In genomic region chr4:92387459-92388069, GRCh38 we compare ENCODE assay signal across 10 cellular contexts.
DNase-seq lines count a peak whose midpoint lies in the region; ATAC-seq and TF ChIP-seq lines count a peak whose summit lies in the region.
"Had no signal": no experiment of that assay in that cellular context is flagged by ENCODE, and none has a peak within 500 bp of the region (broad histone marks: within the 10 kb centered on the region; RNA-seq: fewer than 3 reads in every experiment).

No MANE protein-coding gene starts in this region.

- no peaks in the 10 kb centered on the region for H3K4me1 ChIP-seq in OCI-LY7 (ENCODE audit: insufficient read depth, low read length, poor library complexity, severe bottlenecking)
- no peaks in the 10 kb centered on the region for H3K4me1 ChIP-seq in esophagus squamous epithelium
- no peaks in the 10 kb centered on the region for H3K4me1 ChIP-seq in prostate gland (replicated peaks)
- H3K4me1 ChIP-seq: SJSA1 had no signal

- H3K9me3 ChIP-seq in OCI-LY7 (ENCODE audit: low read length) (no peaks in the 10 kb centered on the region), esophagus squamous epithelium (no peaks in the 10 kb centered on the region), prostate gland (no peaks in the 10 kb centered on the region)
- H3K9me3 ChIP-seq: SJSA1 had no signal

- no peak overlapping the region for H3K4me3 ChIP-seq in OCI-LY7 (ENCODE audit: low read depth, low read length, poor library complexity, severe bottlenecking)
- H3K4me3 ChIP-seq in esophagus squamous epithelium, result no peak overlapping the region
- H3K4me3 ChIP-seq in prostate gland, result no peak overlapping the region
- H3K4me3 ChIP-seq: SJSA1 had no signal

- ATAC-seq in GM19397 (IDR thresholded peaks at IDR 0.05; ENCODE audit: unreplicated experiment) (peak; percentile 65), HG03432 (IDR thresholded peaks at IDR 0.05; ENCODE audit: unreplicated experiment) (peak; percentile 86)

- TF ChIP-seq CTCF in OCI-LY7 (conservative IDR thresholded peaks at IDR 0.05; ENCODE audit: low read length), result peak; percentile 79
- peak in 4 of 6 experiments; percentile 37 to 55 (median 44) for TF ChIP-seq CTCF in esophagus squamous epithelium (IDR thresholded peaks at IDR 0.05)
- TF ChIP-seq CTCF in prostate gland (IDR thresholded peaks at IDR 0.05), result peak in 3 of 4 experiments; percentile 32 to 50 (median 44)

- no peak overlapping the region for H3K4me2 ChIP-seq in OCI-LY7 (ENCODE audit: low read length)

- no peaks in the 10 kb centered on the region for H4K20me1 ChIP-seq in OCI-LY7 (ENCODE audit: insufficient read depth, low read length)

- H3K27ac ChIP-seq in OCI-LY7 (ENCODE audit: low read depth, low read length, poor library complexity, severe bottlenecking) (no peak overlapping the region), esophagus squamous epithelium (no peak overlapping the region), prostate gland (no peak overlapping the region)
- H3K27ac ChIP-seq: SJSA1 had no signal

- H2AFZ ChIP-seq in OCI-LY7 (ENCODE audit: low read length), result no peak overlapping the region

- H3K9me2 ChIP-seq in OCI-LY7 (ENCODE audit: insufficient read depth, low read length), result no peaks in the 10 kb centered on the region

- BruUV-seq in OCI-LY7 (replicated peaks; lab: Mats Ljungman, UMichigan), result no TSS peak

- WGBS in esophagus squamous epithelium, 2 donors, result 87 to 94% methylated on average over 1 of the region's 1 CpG
- WGBS in prostate gland, result 93% methylated on average over 1 of the region's 1 CpG

- CTCF ChIA-PET in OCI-LY7 (lab: Charles Lee; ENCODE audit: unreplicated experiment), result no interaction called here

- TF ChIP-seq POLR2A in esophagus squamous epithelium (IDR thresholded peaks at IDR 0.05) (no peak), prostate gland (IDR thresholded peaks at IDR 0.05) (no peak)

- no peaks in the 10 kb centered on the region for H3K79me2 ChIP-seq in OCI-LY7 (ENCODE audit: insufficient read depth, low read depth, low read length)

- H3K27me3 ChIP-seq in esophagus squamous epithelium (no peaks in the 10 kb centered on the region), prostate gland (replicated peaks; ENCODE audit: insufficient read depth) (no peaks in the 10 kb centered on the region)
- H3K27me3 ChIP-seq: SJSA1 had no signal

- H3K36me3 ChIP-seq in OCI-LY7 (ENCODE audit: insufficient read depth, low read length) (no peaks in the 10 kb centered on the region), esophagus squamous epithelium (no peaks in the 10 kb centered on the region), prostate gland (no peaks in the 10 kb centered on the region)
- H3K36me3 ChIP-seq: SJSA1 had no signal

- DNase-seq in D341Med (ENCODE audit: low spot score), result peak; percentile 35
- DNase-seq in OCI-LY7 (ENCODE audit: low spot score), result peak; percentile 28
- DNase-seq in esophagus squamous epithelium (lab: John Stamatoyannopoulos, UW), result no peak
- no peak for DNase-seq in prostate gland (ENCODE audit: low spot score)
- no peak for DNase-seq in activated CD4-positive, CD25-positive, alpha-beta regulatory T cell (lab: John Stamatoyannopoulos, UW)
- DNase-seq in stimulated activated CD4-positive, alpha-beta T cell treated with anti-CD3 and anti-CD28 coated beads, Interleukin-1b, Interleukin-23, amount 100 ng/mL, for 48 hours, result no peak
- DNase-seq: naive B cell had no signal

- intact Hi-C loops in OCI-LY7 (cut with micrococcal nuclease; ENCODE audit: unreplicated experiment), result loop anchor here (5.0 kb wide), 1 partner anchor 1275 kb away; no protein-coding TSS in a partner anchor
- intact Hi-C loops in esophagus squamous epithelium (cut with DNase I), result no loop called here
- intact Hi-C loops in prostate gland (cut with DNase I), result no loop called here

- POLR2A ChIA-PET in OCI-LY7 (lab: Charles Lee), result no interaction called here

Comparison
In these comparisons a context has a peak if more than half of its experiments do, and no peak if none do; other contexts are left out.
1. DNase-seq: peak in D341Med (single experiment) and OCI-LY7 (single experiment); none in esophagus squamous epithelium (single experiment), prostate gland (single experiment), activated CD4-positive, CD25-positive, alpha-beta regulatory T cell (0 of 4) and stimulated activated CD4-positive, alpha-beta T cell treated with anti-CD3 and anti-CD28 coated beads, Interleukin-1b, Interleukin-23, amount 100 ng/mL, for 48 hours (single experiment).
2. Peak in every context shown above with its lines, with median percentiles within 50 percentile points of each other: CTCF ChIP-seq.